Comparison of ENCODE assay signal across 9 cellular contexts in the genomic region with DNA sequence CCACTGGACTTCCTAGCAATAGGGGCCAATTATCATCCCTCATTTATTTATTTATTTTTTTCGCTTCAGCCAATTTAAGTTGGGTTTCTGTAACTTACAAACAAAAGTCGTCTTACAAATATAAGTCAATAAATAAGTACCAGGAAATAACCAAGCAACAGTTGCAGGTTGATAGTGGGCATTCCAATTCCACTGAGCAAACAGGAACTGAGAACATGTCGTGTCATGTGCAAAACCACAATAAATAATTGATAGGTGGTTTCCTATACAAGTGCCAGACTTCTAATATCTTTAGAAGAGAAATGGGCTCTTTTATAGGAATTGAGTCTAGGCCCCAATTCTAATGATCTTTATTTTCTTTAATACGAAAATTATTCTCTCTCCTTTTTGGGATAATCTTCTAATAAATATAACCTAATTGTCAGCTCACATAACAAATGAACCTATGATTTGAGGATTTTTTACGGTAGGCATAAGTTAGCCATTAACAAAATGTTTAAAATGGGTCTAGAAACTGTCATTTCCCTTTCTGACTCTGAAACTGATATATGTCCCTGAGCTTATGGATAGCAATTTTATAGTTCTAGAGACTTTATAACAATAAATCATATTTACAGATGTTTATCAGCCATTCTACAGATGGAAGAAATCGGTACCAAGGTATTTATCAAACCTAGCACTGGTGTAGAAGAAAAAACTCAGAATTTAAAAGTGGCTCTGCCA.
DNase-seq lines count a peak whose midpoint lies in the region; ATAC-seq and TF ChIP-seq lines count a peak whose summit lies in the region.
"Had no signal": no experiment of that assay in that cellular context is flagged by ENCODE, and none has a peak within 500 bp of the region (broad histone marks: within the 10 kb centered on the region; RNA-seq: fewer than 3 reads in every experiment).

No MANE protein-coding gene starts in this region.

- peak; percentile 72 for ATAC-seq in GM18517 (IDR thresholded peaks at IDR 0.05; ENCODE audit: unreplicated experiment)
- peak; percentile 57 for ATAC-seq in HG02588 (IDR thresholded peaks at IDR 0.05; ENCODE audit: unreplicated experiment)
- ATAC-seq: left lung had no signal

- intact Hi-C loops in esophagus muscularis mucosa (cut with DNase I): no loop called here

- H3K4me1 ChIP-seq in esophagus muscularis mucosa: peaks cover 29 to 83% (median 81%) of the 10 kb centered on the region in 4 donors

- peaks cover 10 to 27% (median 14%) of the 10 kb centered on the region in 4 donors for H3K36me3 ChIP-seq in esophagus muscularis mucosa

- no peaks in the 10 kb centered on the region for H3K27me3 ChIP-seq in esophagus muscularis mucosa
- H3K27me3 ChIP-seq: left lung had no signal

- H3K27ac ChIP-seq in esophagus muscularis mucosa (replicated peaks in 1 of 4): peak overlapping the region; percentile 29 to 78 (median 74)
- H3K27ac ChIP-seq: left lung had no signal

- no peak overlapping the region for H3K4me3 ChIP-seq in esophagus muscularis mucosa
- H3K4me3 ChIP-seq: left lung had no signal

- TF ChIP-seq EP300 in esophagus muscularis mucosa (IDR thresholded peaks at IDR 0.05): no peak

- 65% methylated on average over 6 of the region's 6 CpGs for WGBS in esophagus muscularis mucosa

- no peaks in the 10 kb centered on the region for H3K9me3 ChIP-seq in esophagus muscularis mucosa

- no peak for TF ChIP-seq POLR2A in esophagus muscularis mucosa (IDR thresholded peaks at IDR 0.05; ENCODE audit: low read depth)

- DNase-seq in MV-4-11 (lab: John Stamatoyannopoulos, UW) (peak; percentile 54), esophagus muscularis mucosa (ENCODE audit: extremely low spot score) (no peak), SK-N-DZ (ENCODE audit: low spot score) (no peak)
- DNase-seq in activated CD4-positive, CD25-positive, alpha-beta regulatory T cell treated with anti-CD3 and anti-CD28 coated beads, Interleukin-2, amount 50 U/mL, for 72 hours: no peak
- DNase-seq in effector CD4-positive, alpha-beta T cell: no peak
- no peak for DNase-seq in stimulated activated CD4-positive, alpha-beta T cell treated with anti-CD3 and anti-CD28 coated beads, Interleukin-12 subunit alpha, Interleukin-12 subunit beta, amount 100 ng/mL, for 4 hours
- DNase-seq: left lung had no signal

- TF ChIP-seq CTCF in esophagus muscularis mucosa (IDR thresholded peaks at IDR 0.05): no peak
